Comparison of ENCODE assay signal across 1 cellular context in the genomic region with DNA sequence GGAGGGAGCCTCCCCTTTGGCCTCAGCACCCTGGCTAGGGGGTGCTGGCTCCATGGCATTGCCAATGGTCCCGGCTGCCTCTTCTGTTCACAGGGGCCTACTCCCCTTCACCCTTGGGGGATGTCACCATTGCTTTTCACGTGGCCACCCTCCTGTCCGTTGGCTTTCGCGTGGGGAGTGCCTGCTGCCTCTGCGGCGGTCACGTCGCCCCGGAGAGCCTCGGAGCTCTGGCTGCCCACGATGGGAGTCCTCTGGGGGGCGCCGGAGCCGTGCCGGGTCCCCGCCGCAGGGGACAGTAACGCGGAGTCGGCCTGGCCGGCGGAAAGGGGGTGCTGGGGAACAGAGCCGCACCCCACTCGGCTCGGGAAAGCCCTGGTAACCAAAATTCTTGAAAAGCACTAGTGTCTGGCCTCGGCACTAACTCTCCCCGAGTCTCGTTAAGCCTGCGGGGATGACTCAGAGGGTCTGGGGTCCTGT.
TF ChIP-seq lines count a peak whose summit lies in the region.

No MANE protein-coding gene starts in this region.

TF ChIP-seq in K562, 482 proteins besides CTCF, POLR2A, EP300 and RAD21 (continued from another document):
- TF ChIP-seq BCLAF1 (IDR thresholded peaks at IDR 0.05; ENCODE audit: borderline replicate concordance in 1 of 2, control insufficient read depth in 1 of 2, low read depth in 2 of 2, low read length in 1 of 2) (no peak), GABPB1 (CRISPR knock-in tag; IDR thresholded peaks at IDR 0.05) (no peak), KDM1A (IDR thresholded peaks at IDR 0.05) (no peak), ZNF124 (CRISPR knock-in tag; IDR thresholded peaks at IDR 0.05) (no peak), ZBTB5 (IDR thresholded peaks at IDR 0.05) (no peak), TCF15 (CRISPR knock-in tag; IDR thresholded peaks at IDR 0.05) (no peak), ZNF830 (CRISPR knock-in tag; IDR thresholded peaks at IDR 0.05) (0 out of 2 replicates have a peak, but pooled peaks have one; percentile 69), SIN3B (IDR thresholded peaks at IDR 0.05; ENCODE audit: low read depth) (no peak), SAP30 (IDR thresholded peaks at IDR 0.05; ENCODE audit: borderline replicate concordance, insufficient read depth, low read depth, low read length, poor library complexity, severe bottlenecking) (no peak), BCL6 (CRISPR knock-in tag; IDR thresholded peaks at IDR 0.05) (0 out of 2 replicates have a peak, but pooled peaks have one; percentile 16), POLR2AphosphoS2 (IDR thresholded peaks at IDR 0.05; ENCODE audit: low read length) (no peak)
- TF ChIP-seq, protein P1, sequence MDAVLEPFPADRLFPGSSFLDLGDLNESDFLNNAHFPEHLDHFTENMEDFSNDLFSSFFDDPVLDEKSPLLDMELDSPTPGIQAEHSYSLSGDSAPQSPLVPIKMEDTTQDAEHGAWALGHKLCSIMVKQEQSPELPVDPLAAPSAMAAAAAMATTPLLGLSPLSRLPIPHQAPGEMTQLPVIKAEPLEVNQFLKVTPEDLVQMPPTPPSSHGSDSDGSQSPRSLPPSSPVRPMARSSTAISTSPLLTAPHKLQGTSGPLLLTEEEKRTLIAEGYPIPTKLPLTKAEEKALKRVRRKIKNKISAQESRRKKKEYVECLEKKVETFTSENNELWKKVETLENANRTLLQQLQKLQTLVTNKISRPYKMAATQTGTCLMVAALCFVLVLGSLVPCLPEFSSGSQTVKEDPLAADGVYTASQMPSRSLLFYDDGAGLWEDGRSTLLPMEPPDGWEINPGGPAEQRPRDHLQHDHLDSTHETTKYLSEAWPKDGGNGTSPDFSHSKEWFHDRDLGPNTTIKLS (IDR thresholded peaks at IDR 0.05; ENCODE audit: borderline replicate concordance, low read depth) = no peak; the same call in 1 of the 2 replicates
